Comparison of ENCODE assay signal across 13 cellular contexts in genomic region chr7:92722541-92722940, GRCh38.
DNase-seq lines count a peak whose midpoint lies in the region; ATAC-seq and TF ChIP-seq lines count a peak whose summit lies in the region.
"Had no signal": no experiment of that assay in that cellular context is flagged by ENCODE, and none has a peak within 500 bp of the region (broad histone marks: within the 10 kb centered on the region; RNA-seq: fewer than 3 reads in every experiment).

No MANE protein-coding gene starts in this region.

- H2AFZ ChIP-seq in neuronal stem cell (ENCODE audit: low read length), result no peak overlapping the region

- H3K27ac ChIP-seq in heart left ventricle, result peak overlapping the region in 10 of 12 donors; percentile 15 to 75 (median 64)
- H3K27ac ChIP-seq in SK-N-MC, result peak overlapping the region; percentile 93; the same call in 1 of the 2 replicates
- peak overlapping the region in 7 of 8 donors; percentile 30 to 79 (median 72) for H3K27ac ChIP-seq in spleen
- no peak overlapping the region for H3K27ac ChIP-seq in neuronal stem cell (replicated peaks; ENCODE audit: low read length)
- H3K27ac ChIP-seq: neutrophil had no signal

- H3K9ac ChIP-seq in SK-N-MC (ENCODE audit: insufficient read length) (no peak overlapping the region), neuronal stem cell (ENCODE audit: low read depth, low read length, poor library complexity) (no peak overlapping the region)

- intact Hi-C loops in heart left ventricle (cut with DNase I) (loop anchor here in 1 of 10 donors (10.0 kb wide), 1 partner anchor 62 kb away; no protein-coding TSS in a partner anchor), Right ventricle myocardium superior (cut with DNase I) (no loop called here), spleen (cut with DNase I; ENCODE audit: low total_unique reads) (loop anchor here (5.0 kb wide), 1 partner anchor 110 kb away; no protein-coding TSS in a partner anchor)

- no peak overlapping the region for H3K4me2 ChIP-seq in neuronal stem cell (ENCODE audit: insufficient read depth, low read length, poor library complexity, severe bottlenecking)

- DNase-seq in heart left ventricle (no peak), Right ventricle myocardium superior (no peak), SK-N-MC (ENCODE audit: low read depth, low spot score) (no peak), fibroblast of peridontal ligament (ENCODE audit: extremely low read depth) (peak; percentile 26), spleen (no peak), neuronal stem cell (ENCODE audit: low spot score) (no peak)
- no peak for DNase-seq in activated naive CD4-positive, alpha-beta T cell (lab: John Stamatoyannopoulos, UW)
- DNase-seq: Caco-2, esophagus squamous epithelium, NCI-H1092, small intestine had no signal

- no peak overlapping the region for H2BK5ac ChIP-seq in neuronal stem cell (ENCODE audit: low read length)

- TF ChIP-seq POLR2A in heart left ventricle (IDR thresholded peaks at IDR 0.05) (no peak), spleen (IDR thresholded peaks at IDR 0.05) (no peak)

- H3K79me1 ChIP-seq in neuronal stem cell (ENCODE audit: low read depth, low read length), result no peaks in the 10 kb centered on the region

- ATAC-seq in heart left ventricle, result no peak
- no peak for ATAC-seq in Right ventricle myocardium superior (ENCODE audit: poor library complexity)
- no peak for ATAC-seq in HG02798 (IDR thresholded peaks at IDR 0.05; ENCODE audit: poor library complexity, unreplicated experiment)

- H3K4me1 ChIP-seq in heart left ventricle (peaks cover 0 to 57% (median 31%) of the 10 kb centered on the region in 12 donors), spleen (peaks cover 15 to 57% (median 37%) of the 10 kb centered on the region in 6 donors), neuronal stem cell (ENCODE audit: control insufficient read depth in 2 of 2, insufficient read depth in 1 of 2, low read depth in 1 of 2, low read length in 2 of 2) (peaks cover 2 to 4% of the 10 kb centered on the region in 2 donors)
- H3K4me1 ChIP-seq: Caco-2 had no signal

- H2BK15ac ChIP-seq in neuronal stem cell (ENCODE audit: low read length), result no peak overlapping the region

- no peaks in the 10 kb centered on the region for H3K27me3 ChIP-seq in heart left ventricle
- H3K27me3 ChIP-seq in spleen (replicated peaks in 1 of 7), result no peaks in the 10 kb centered on the region
- H3K27me3 ChIP-seq in neuronal stem cell (ENCODE audit: control insufficient read depth in 3 of 3, insufficient read depth in 3 of 3, low read depth in 1 of 3, low read length in 3 of 3), result no peaks in the 10 kb centered on the region
- H3K27me3 ChIP-seq: esophagus squamous epithelium, neutrophil had no signal

- H3K9me3 ChIP-seq in heart left ventricle, result no peaks in the 10 kb centered on the region
- H3K9me3 ChIP-seq in SK-N-MC (ENCODE audit: low read depth, low read length), result no peaks in the 10 kb centered on the region
- H3K9me3 ChIP-seq in spleen, result no peaks in the 10 kb centered on the region
- H3K9me3 ChIP-seq in neuronal stem cell (replicated peaks in 1 of 2; ENCODE audit: control insufficient read depth in 2 of 2, insufficient read depth in 1 of 2, low read depth in 1 of 2, low read length in 2 of 2), result no peaks in the 10 kb centered on the region
- H3K9me3 ChIP-seq: Caco-2, esophagus squamous epithelium, neutrophil had no signal

- H2BK12ac ChIP-seq in neuronal stem cell (ENCODE audit: low read length), result no peak overlapping the region

- 62 to 87% (median 83%) methylated on average over 1 of the region's 1 CpG for WGBS in heart left ventricle, 4 donors
- 81 to 91% (median 88%) methylated on average over 1 of the region's 1 CpG for WGBS in spleen, 5 donors
- no CpG with 5 or more reads among the region's 1 CpG for WGBS in neuronal stem cell (ENCODE audit: extremely low coverage in 2 of 2, insufficient read length in 2 of 2, insufficient replicate concordance in 1 of 2), 2 donors

- no peak overlapping the region for H3K14ac ChIP-seq in neuronal stem cell (ENCODE audit: low read length)

- no peak overlapping the region for H2AK5ac ChIP-seq in neuronal stem cell (ENCODE audit: low read depth, low read length)

- H3K4me3 ChIP-seq in heart left ventricle (no peak overlapping the region), SK-N-MC (no peak overlapping the region), spleen (no peak overlapping the region), neuronal stem cell (ENCODE audit: low read length in 2 of 2) (no peak overlapping the region)
- H3K4me3 ChIP-seq: esophagus squamous epithelium had no signal

- H2BK120ac ChIP-seq in neuronal stem cell (ENCODE audit: low read depth, low read length), result no peak overlapping the region

- TF ChIP-seq CTCF in heart left ventricle (IDR thresholded peaks at IDR 0.05) (no peak), spleen (IDR thresholded peaks at IDR 0.05 in 8 of 11, conservative IDR thresholded peaks at IDR 0.05 in 3 of 11) (no peak)

- no peak overlapping the region for H4K8ac ChIP-seq in neuronal stem cell (ENCODE audit: low read depth, low read length)

- no peak overlapping the region for H3K4ac ChIP-seq in neuronal stem cell (ENCODE audit: low read length)

- H3K23ac ChIP-seq in neuronal stem cell (ENCODE audit: low read depth, low read length, poor library complexity), result no peak overlapping the region

- H4K91ac ChIP-seq in neuronal stem cell (ENCODE audit: low read depth, low read length, poor library complexity), result no peak overlapping the region

- H3K36me3 ChIP-seq in heart left ventricle, result peaks cover 0 to 12% (median 4%) of the 10 kb centered on the region in 9 donors
- H3K36me3 ChIP-seq in SK-N-MC (ENCODE audit: insufficient read depth, low read length), result no peaks in the 10 kb centered on the region
- H3K36me3 ChIP-seq in spleen, result peaks cover 0 to 24% (median 2%) of the 10 kb centered on the region in 6 donors
- peaks cover 0 to 52% of the 10 kb centered on the region in 2 donors for H3K36me3 ChIP-seq in neuronal stem cell (replicated peaks in 1 of 2; ENCODE audit: control insufficient read depth in 2 of 2, insufficient read depth in 2 of 2, low read length in 2 of 2)
- H3K36me3 ChIP-seq: neutrophil had no signal

- H3K18ac ChIP-seq in neuronal stem cell (ENCODE audit: low read length), result no peak overlapping the region
